ENCODE assay signal across 8 cellular contexts in the genomic region with DNA sequence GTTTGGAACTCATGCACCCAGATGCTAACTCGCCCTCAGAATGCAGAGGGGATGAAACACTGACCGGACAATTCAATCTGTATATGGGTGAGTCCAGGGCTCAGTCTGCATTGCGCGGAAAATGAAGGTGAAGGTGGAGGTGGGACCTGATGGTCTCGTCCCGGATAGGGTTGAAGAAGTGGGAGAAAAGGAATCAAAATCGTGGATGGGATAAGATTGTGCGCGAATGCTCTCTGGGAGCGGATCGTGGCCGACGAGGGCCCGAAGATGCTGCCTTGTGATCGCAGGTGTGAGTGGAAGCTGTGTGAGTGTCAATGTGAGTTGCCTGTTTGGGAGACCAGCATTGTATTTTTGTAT. TPM values are rescaled to one million over a fixed set of nuclear protein-coding genes. Genes with fewer than 3 reads are reported as not detected.
DNase-seq lines count a peak whose midpoint lies in the region; ATAC-seq and TF ChIP-seq lines count a peak whose summit lies in the region.

No MANE protein-coding gene starts in this region.

- H3K9me3 Mint-ChIP-seq in activated naive CD8-positive, alpha-beta T cell treated with anti-CD3 and anti-CD28 coated beads for 36 hours, result peaks cover 26% of the 10 kb centered on the region

- H3K36me3 ChIP-seq in HEK293 (ENCODE audit: control insufficient read depth in 2 of 2, insufficient read depth in 1 of 2, low read length in 2 of 2) (peaks cover 37 to 54% of the 10 kb centered on the region in 2 experiments; a peak in 2 of 3 replicates), lower lobe of right lung (no peaks in the 10 kb centered on the region), vagina (no peaks in the 10 kb centered on the region)

- peak overlapping the region; percentile 93 for H3K27ac Mint-ChIP-seq in activated naive CD8-positive, alpha-beta T cell treated with anti-CD3 and anti-CD28 coated beads for 36 hours

- H3K27me3 Mint-ChIP-seq in activated naive CD8-positive, alpha-beta T cell treated with anti-CD3 and anti-CD28 coated beads for 36 hours, result no peaks in the 10 kb centered on the region

- TF ChIP-seq POLR2A in vagina (IDR thresholded peaks at IDR 0.05), result no peak

- ATAC-seq in lower lobe of right lung, result no peak

- H3K27ac ChIP-seq in HEK293 (ENCODE audit: extremely low read depth, low read depth, low read length) (peak overlapping the region; percentile 84), lower lobe of right lung (peak overlapping the region; percentile 82), vagina (peak overlapping the region; percentile 84)

- intact Hi-C loops in lower lobe of right lung (cut with DNase I) (no loop called here), vagina (cut with DNase I) (no loop called here)

- DNase-seq in AG10803 (ENCODE audit: low read depth) (no peak), lower lobe of right lung (no peak), vagina (ENCODE audit: extremely low spot score in 2 of 2) (no peak), DMS153 (lab: John Stamatoyannopoulos, UW) (no peak), pons (ENCODE audit: low spot score) (no peak), iPS-NIHi11 (ENCODE audit: low spot score) (no peak)
- no peak for DNase-seq in activated naive CD8-positive, alpha-beta T cell treated with anti-CD3 and anti-CD28 coated beads for 36 hours

- peaks cover 79% of the 10 kb centered on the region for H3K36me3 Mint-ChIP-seq in activated naive CD8-positive, alpha-beta T cell treated with anti-CD3 and anti-CD28 coated beads for 36 hours

- peak overlapping the region; percentile 98 for H3K4me3 Mint-ChIP-seq in activated naive CD8-positive, alpha-beta T cell treated with anti-CD3 and anti-CD28 coated beads for 36 hours

- H3K4me3 ChIP-seq in AG10803 (ENCODE audit: low read length), result peak overlapping the region; percentile 93
- peak overlapping the region; percentile 53 for H3K4me3 ChIP-seq in HEK293 (ENCODE audit: low read depth, low read length)
- peak overlapping the region; percentile 84 for H3K4me3 ChIP-seq in lower lobe of right lung
- H3K4me3 ChIP-seq in vagina, result peak overlapping the region; percentile 70 to 87

- POLR2A ChIA-PET in HEK293 (lab: Yijun Ruan, JAX), result interaction anchor here (0.6 to 2.4 kb wide), 17 partner anchors 10 to 904 kb away, joined by 3 to 14 read pairs (median 5); a partner anchor contains a TSS

- H3K27me3 ChIP-seq in lower lobe of right lung (ENCODE audit: low read depth) (no peaks in the 10 kb centered on the region), vagina (no peaks in the 10 kb centered on the region)

- peaks cover 19% of the 10 kb centered on the region for H3K4me1 Mint-ChIP-seq in activated naive CD8-positive, alpha-beta T cell treated with anti-CD3 and anti-CD28 coated beads for 36 hours

- H3K9me3 ChIP-seq in HEK293 (ENCODE audit: control insufficient read depth, insufficient read depth, low read depth, low read length) (peaks cover 13% of the 10 kb centered on the region), lower lobe of right lung (peaks cover 40% of the 10 kb centered on the region), vagina (no peaks in the 10 kb centered on the region)

- TF ChIP-seq CTCF in AG10803 (conservative IDR thresholded peaks at IDR 0.05; ENCODE audit: low read length) (no peak), HEK293 (tag by site-specific recombination; IDR thresholded peaks at IDR 0.05) (no peak), lower lobe of right lung (IDR thresholded peaks at IDR 0.05) (no peak), vagina (IDR thresholded peaks at IDR 0.05) (no peak)

- CTCF ChIA-PET in HEK293 (lab: Yijun Ruan, JAX), result interaction anchor here (0.6 to 0.7 kb wide), 2 partner anchors 42 to 102 kb away, joined by 3 read pairs; no protein-coding TSS in a partner anchor

- no peaks in the 10 kb centered on the region for H3K4me1 ChIP-seq in HEK293 (ENCODE audit: control insufficient read depth, insufficient read depth, low read length)
- peaks cover 19% of the 10 kb centered on the region for H3K4me1 ChIP-seq in lower lobe of right lung
- peaks cover 21% of the 10 kb centered on the region for H3K4me1 ChIP-seq in vagina

TF ChIP-seq in HEK293, 187 proteins besides CTCF, POLR2A, EP300 and RAD21 (continues in another document):
- TF ChIP-seq ZXDB (tag by site-specific recombination; IDR thresholded peaks at IDR 0.05), result peak; percentile 63; the same call in 1 of the 2 replicates
- no peak for TF ChIP-seq ZNF169 (tag by site-specific recombination; IDR thresholded peaks at IDR 0.05)
- TF ChIP-seq, protein P1, sequence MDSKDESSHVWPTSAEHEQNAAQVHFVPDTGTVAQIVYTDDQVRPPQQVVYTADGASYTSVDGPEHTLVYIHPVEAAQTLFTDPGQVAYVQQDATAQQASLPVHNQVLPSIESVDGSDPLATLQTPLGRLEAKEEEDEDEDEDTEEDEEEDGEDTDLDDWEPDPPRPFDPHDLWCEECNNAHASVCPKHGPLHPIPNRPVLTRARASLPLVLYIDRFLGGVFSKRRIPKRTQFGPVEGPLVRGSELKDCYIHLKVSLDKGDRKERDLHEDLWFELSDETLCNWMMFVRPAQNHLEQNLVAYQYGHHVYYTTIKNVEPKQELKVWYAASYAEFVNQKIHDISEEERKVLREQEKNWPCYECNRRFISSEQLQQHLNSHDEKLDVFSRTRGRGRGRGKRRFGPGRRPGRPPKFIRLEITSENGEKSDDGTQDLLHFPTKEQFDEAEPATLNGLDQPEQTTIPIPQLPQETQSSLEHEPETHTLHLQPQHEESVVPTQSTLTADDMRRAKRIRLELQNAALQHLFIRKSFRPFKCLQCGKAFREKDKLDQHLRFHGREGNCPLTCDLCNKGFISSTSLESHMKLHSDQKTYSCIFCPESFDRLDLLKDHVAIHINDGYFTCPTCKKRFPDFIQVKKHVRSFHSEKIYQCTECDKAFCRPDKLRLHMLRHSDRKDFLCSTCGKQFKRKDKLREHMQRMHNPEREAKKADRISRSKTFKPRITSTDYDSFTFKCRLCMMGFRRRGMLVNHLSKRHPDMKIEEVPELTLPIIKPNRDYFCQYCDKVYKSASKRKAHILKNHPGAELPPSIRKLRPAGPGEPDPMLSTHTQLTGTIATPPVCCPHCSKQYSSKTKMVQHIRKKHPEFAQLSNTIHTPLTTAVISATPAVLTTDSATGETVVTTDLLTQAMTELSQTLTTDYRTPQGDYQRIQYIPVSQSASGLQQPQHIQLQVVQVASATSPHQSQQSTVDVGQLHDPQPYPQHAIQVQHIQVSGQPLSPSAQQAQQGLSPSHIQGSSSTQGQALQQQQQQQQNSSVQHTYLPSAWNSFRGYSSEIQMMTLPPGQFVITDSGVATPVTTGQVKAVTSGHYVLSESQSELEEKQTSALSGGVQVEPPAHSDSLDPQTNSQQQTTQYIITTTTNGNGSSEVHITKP (tag by site-specific recombination; IDR thresholded peaks at IDR 0.05), result peak; percentile 99
- TF ChIP-seq, protein P2, sequence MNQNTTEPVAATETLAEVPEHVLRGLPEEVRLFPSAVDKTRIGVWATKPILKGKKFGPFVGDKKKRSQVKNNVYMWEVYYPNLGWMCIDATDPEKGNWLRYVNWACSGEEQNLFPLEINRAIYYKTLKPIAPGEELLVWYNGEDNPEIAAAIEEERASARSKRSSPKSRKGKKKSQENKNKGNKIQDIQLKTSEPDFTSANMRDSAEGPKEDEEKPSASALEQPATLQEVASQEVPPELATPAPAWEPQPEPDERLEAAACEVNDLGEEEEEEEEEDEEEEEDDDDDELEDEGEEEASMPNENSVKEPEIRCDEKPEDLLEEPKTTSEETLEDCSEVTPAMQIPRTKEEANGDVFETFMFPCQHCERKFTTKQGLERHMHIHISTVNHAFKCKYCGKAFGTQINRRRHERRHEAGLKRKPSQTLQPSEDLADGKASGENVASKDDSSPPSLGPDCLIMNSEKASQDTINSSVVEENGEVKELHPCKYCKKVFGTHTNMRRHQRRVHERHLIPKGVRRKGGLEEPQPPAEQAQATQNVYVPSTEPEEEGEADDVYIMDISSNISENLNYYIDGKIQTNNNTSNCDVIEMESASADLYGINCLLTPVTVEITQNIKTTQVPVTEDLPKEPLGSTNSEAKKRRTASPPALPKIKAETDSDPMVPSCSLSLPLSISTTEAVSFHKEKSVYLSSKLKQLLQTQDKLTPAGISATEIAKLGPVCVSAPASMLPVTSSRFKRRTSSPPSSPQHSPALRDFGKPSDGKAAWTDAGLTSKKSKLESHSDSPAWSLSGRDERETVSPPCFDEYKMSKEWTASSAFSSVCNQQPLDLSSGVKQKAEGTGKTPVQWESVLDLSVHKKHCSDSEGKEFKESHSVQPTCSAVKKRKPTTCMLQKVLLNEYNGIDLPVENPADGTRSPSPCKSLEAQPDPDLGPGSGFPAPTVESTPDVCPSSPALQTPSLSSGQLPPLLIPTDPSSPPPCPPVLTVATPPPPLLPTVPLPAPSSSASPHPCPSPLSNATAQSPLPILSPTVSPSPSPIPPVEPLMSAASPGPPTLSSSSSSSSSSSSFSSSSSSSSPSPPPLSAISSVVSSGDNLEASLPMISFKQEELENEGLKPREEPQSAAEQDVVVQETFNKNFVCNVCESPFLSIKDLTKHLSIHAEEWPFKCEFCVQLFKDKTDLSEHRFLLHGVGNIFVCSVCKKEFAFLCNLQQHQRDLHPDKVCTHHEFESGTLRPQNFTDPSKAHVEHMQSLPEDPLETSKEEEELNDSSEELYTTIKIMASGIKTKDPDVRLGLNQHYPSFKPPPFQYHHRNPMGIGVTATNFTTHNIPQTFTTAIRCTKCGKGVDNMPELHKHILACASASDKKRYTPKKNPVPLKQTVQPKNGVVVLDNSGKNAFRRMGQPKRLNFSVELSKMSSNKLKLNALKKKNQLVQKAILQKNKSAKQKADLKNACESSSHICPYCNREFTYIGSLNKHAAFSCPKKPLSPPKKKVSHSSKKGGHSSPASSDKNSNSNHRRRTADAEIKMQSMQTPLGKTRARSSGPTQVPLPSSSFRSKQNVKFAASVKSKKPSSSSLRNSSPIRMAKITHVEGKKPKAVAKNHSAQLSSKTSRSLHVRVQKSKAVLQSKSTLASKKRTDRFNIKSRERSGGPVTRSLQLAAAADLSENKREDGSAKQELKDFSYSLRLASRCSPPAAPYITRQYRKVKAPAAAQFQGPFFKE (tag by site-specific recombination; IDR thresholded peaks at IDR 0.05; ENCODE audit: borderline replicate concordance), result no peak
- TF ChIP-seq, protein P3, sequence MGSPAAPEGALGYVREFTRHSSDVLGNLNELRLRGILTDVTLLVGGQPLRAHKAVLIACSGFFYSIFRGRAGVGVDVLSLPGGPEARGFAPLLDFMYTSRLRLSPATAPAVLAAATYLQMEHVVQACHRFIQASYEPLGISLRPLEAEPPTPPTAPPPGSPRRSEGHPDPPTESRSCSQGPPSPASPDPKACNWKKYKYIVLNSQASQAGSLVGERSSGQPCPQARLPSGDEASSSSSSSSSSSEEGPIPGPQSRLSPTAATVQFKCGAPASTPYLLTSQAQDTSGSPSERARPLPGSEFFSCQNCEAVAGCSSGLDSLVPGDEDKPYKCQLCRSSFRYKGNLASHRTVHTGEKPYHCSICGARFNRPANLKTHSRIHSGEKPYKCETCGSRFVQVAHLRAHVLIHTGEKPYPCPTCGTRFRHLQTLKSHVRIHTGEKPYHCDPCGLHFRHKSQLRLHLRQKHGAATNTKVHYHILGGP (tag by site-specific recombination; IDR thresholded peaks at IDR 0.05), result no peak
- TF ChIP-seq ZNF132 (tag by site-specific recombination; IDR thresholded peaks at IDR 0.05; ENCODE audit: borderline replicate concordance), result no peak

RNA-seq across cellular contexts. Expression of a gene that starts 0.6 kb away (rescaled TPM):
- 10 to 100 TPM; 10.6 to 13.6 TPM for total RNA-seq in activated naive CD8-positive, alpha-beta T cell treated with anti-CD3 and anti-CD28 coated beads for 36 hours
- 3.3 TPM for total RNA-seq in lower lobe of right lung
- total RNA-seq in vagina, result 2.2 TPM
